Comparison of ENCODE assay signal across 26 cellular contexts in genomic region chr2:5042666-5043440, GRCh38.
"Had no signal": no experiment of that assay in that cellular context is flagged by ENCODE, and none has a peak within 500 bp of the region (broad histone marks: within the 10 kb centered on the region; RNA-seq: fewer than 3 reads in every experiment).

No MANE protein-coding gene starts in this region.

- DNase-seq: hypothalamus; immature natural killer cell; kidney; left ventricle myocardium inferior; naive thymus-derived CD8-positive, alpha-beta T cell; nucleus accumbens; pancreas; posterior cingulate gyrus; retina; right cardiac atrium; spleen; stimulated activated CD4-positive, alpha-beta T cell treated with anti-CD3 and anti-CD28 coated beads, Interleukin-4, amount 100 ng/mL, for 24 hours; stimulated activated naive CD4-positive, alpha-beta T cell treated with Interleukin-2 at 50 U/mL for 16 hours; stimulated activated naive CD8-positive, alpha-beta T cell treated with anti-CD3 and anti-CD28 coated beads, Interleukin-15, amount 100 ng/mL, for 72 hours; substantia nigra; upper lobe of left lung had no signal

- H3K27ac ChIP-seq: left ventricle myocardium inferior, pancreas, prostate gland, skin epidermis, spleen, tibial nerve, upper lobe of left lung, vagina had no signal

- H3K4me1 Mint-ChIP-seq: immature natural killer cell; memory B cell; naive thymus-derived CD8-positive, alpha-beta T cell; nephron; neural crest cell; stimulated activated effector memory CD8-positive, alpha-beta T cell treated with anti-CD3 and anti-CD28 coated beads, Interleukin-12 subunit alpha, Interleukin-12 subunit beta, amount 100 ng/mL, for 72 hours; stimulated activated naive CD8-positive, alpha-beta T cell treated with anti-CD3 and anti-CD28 coated beads, Interleukin-15, amount 100 ng/mL, for 72 hours had no signal

- H3K27me3 Mint-ChIP-seq: memory B cell; naive thymus-derived CD8-positive, alpha-beta T cell; stimulated activated naive CD8-positive, alpha-beta T cell treated with anti-CD3 and anti-CD28 coated beads, Interleukin-15, amount 100 ng/mL, for 72 hours had no signal

- H3K27ac Mint-ChIP-seq: immature natural killer cell; memory B cell; naive thymus-derived CD8-positive, alpha-beta T cell; nephron; stimulated activated effector memory CD8-positive, alpha-beta T cell treated with anti-CD3 and anti-CD28 coated beads, Interleukin-12 subunit alpha, Interleukin-12 subunit beta, amount 100 ng/mL, for 72 hours; stimulated activated naive CD8-positive, alpha-beta T cell treated with anti-CD3 and anti-CD28 coated beads, Interleukin-15, amount 100 ng/mL, for 72 hours had no signal

- ATAC-seq: naive thymus-derived CD8-positive, alpha-beta T cell; pancreas; right cardiac atrium; sciatic nerve; stimulated activated effector memory CD8-positive, alpha-beta T cell treated with anti-CD3 and anti-CD28 coated beads, Interleukin-12 subunit alpha, Interleukin-12 subunit beta, amount 100 ng/mL, for 72 hours; stimulated activated naive CD8-positive, alpha-beta T cell treated with anti-CD3 and anti-CD28 coated beads, Interleukin-15, amount 100 ng/mL, for 72 hours had no signal

- H3K9me3 ChIP-seq: pancreas, prostate gland, tibial nerve, upper lobe of left lung, vagina had no signal

- H3K27me3 ChIP-seq: pancreas, spleen, tibial nerve, upper lobe of left lung, vagina had no signal

- H3K36me3 ChIP-seq: left ventricle myocardium inferior, pancreas, prostate gland, spleen, tibial nerve, upper lobe of left lung, vagina had no signal

- H3K36me3 Mint-ChIP-seq: immature natural killer cell; memory B cell; naive thymus-derived CD8-positive, alpha-beta T cell; stimulated activated effector memory CD8-positive, alpha-beta T cell treated with anti-CD3 and anti-CD28 coated beads, Interleukin-12 subunit alpha, Interleukin-12 subunit beta, amount 100 ng/mL, for 72 hours had no signal

- H3K9me3 Mint-ChIP-seq: nephron, neural crest cell had no signal

- H3K4me3 Mint-ChIP-seq: immature natural killer cell; memory B cell; naive thymus-derived CD8-positive, alpha-beta T cell; nephron; neural crest cell; stimulated activated effector memory CD8-positive, alpha-beta T cell treated with anti-CD3 and anti-CD28 coated beads, Interleukin-12 subunit alpha, Interleukin-12 subunit beta, amount 100 ng/mL, for 72 hours; stimulated activated naive CD8-positive, alpha-beta T cell treated with anti-CD3 and anti-CD28 coated beads, Interleukin-15, amount 100 ng/mL, for 72 hours had no signal

- H3K4me1 ChIP-seq: left ventricle myocardium inferior, pancreas, prostate gland, spleen, tibial nerve, upper lobe of left lung, vagina had no signal

- H3K4me3 ChIP-seq: left ventricle myocardium inferior, lung, pancreas, prostate gland, skin epidermis, spleen, tibial nerve, upper lobe of left lung, vagina had no signal
